Comparison of ENCODE assay signal across 1 cellular context in the genomic region with DNA sequence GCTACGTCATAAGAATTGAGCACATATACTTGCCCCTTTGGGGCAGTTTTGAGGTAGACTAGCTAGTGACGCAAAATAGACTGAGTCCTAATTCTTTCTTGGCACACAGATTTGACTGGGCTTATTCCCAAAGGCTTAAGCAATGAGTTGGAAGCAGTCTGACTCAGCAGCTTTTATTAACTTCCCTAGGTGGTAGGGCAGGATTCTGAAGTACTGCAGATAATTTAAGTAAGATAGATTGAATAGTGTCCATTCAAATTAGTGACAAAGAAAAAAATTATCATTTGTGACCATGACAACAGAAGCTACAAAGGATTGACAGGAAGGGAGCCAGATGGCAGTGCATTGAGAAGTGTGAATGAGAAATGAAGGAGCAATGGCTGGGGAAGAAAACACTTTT.
TF ChIP-seq lines count a peak whose summit lies in the region.

No MANE protein-coding gene starts in this region.

TF ChIP-seq in GM23338, 12 proteins besides CTCF, POLR2A, EP300 and RAD21 (continued from another document):
- TF ChIP-seq, protein P1, sequence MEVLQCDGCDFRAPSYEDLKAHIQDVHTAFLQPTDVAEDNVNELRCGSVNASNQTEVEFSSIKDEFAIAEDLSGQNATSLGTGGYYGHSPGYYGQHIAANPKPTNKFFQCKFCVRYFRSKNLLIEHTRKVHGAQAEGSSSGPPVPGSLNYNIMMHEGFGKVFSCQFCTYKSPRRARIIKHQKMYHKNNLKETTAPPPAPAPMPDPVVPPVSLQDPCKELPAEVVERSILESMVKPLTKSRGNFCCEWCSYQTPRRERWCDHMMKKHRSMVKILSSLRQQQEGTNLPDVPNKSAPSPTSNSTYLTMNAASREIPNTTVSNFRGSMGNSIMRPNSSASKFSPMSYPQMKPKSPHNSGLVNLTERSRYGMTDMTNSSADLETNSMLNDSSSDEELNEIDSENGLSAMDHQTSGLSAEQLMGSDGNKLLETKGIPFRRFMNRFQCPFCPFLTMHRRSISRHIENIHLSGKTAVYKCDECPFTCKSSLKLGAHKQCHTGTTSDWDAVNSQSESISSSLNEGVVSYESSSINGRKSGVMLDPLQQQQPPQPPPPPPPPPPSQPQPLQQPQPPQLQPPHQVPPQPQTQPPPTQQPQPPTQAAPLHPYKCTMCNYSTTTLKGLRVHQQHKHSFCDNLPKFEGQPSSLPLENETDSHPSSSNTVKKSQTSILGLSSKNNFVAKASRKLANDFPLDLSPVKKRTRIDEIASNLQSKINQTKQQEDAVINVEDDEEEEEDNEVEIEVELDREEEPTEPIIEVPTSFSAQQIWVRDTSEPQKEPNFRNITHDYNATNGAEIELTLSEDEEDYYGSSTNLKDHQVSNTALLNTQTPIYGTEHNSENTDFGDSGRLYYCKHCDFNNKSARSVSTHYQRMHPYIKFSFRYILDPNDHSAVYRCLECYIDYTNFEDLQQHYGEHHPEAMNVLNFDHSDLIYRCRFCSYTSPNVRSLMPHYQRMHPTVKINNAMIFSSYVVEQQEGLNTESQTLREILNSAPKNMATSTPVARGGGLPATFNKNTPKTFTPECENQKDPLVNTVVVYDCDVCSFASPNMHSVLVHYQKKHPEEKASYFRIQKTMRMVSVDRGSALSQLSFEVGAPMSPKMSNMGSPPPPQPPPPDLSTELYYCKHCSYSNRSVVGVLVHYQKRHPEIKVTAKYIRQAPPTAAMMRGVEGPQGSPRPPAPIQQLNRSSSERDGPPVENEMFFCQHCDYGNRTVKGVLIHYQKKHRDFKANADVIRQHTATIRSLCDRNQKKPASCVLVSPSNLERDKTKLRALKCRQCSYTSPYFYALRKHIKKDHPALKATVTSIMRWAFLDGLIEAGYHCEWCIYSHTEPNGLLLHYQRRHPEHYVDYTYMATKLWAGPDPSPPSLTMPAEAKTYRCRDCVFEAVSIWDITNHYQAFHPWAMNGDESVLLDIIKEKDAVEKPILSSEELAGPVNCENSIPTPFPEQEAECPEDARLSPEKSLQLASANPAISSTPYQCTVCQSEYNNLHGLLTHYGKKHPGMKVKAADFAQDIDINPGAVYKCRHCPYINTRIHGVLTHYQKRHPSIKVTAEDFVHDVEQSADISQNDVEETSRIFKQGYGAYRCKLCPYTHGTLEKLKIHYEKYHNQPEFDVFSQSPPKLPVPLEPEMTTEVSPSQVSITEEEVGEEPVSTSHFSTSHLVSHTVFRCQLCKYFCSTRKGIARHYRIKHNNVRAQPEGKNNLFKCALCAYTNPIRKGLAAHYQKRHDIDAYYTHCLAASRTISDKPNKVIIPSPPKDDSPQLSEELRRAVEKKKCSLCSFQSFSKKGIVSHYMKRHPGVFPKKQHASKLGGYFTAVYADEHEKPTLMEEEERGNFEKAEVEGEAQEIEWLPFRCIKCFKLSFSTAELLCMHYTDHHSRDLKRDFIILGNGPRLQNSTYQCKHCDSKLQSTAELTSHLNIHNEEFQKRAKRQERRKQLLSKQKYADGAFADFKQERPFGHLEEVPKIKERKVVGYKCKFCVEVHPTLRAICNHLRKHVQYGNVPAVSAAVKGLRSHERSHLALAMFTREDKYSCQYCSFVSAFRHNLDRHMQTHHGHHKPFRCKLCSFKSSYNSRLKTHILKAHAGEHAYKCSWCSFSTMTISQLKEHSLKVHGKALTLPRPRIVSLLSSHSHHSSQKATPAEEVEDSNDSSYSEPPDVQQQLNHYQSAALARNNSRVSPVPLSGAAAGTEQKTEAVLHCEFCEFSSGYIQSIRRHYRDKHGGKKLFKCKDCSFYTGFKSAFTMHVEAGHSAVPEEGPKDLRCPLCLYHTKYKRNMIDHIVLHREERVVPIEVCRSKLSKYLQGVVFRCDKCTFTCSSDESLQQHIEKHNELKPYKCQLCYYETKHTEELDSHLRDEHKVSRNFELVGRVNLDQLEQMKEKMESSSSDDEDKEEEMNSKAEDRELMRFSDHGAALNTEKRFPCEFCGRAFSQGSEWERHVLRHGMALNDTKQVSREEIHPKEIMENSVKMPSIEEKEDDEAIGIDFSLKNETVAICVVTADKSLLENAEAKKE (CRISPR knock-in tag; IDR thresholded peaks at IDR 0.05): no peak
- TF ChIP-seq JUNB (IDR thresholded peaks at IDR 0.05; ENCODE audit: unreplicated experiment): no peak
- no peak for TF ChIP-seq CREB1 (CRISPR knock-in tag; IDR thresholded peaks at IDR 0.05; ENCODE audit: low read depth)
- TF ChIP-seq, protein P2, sequence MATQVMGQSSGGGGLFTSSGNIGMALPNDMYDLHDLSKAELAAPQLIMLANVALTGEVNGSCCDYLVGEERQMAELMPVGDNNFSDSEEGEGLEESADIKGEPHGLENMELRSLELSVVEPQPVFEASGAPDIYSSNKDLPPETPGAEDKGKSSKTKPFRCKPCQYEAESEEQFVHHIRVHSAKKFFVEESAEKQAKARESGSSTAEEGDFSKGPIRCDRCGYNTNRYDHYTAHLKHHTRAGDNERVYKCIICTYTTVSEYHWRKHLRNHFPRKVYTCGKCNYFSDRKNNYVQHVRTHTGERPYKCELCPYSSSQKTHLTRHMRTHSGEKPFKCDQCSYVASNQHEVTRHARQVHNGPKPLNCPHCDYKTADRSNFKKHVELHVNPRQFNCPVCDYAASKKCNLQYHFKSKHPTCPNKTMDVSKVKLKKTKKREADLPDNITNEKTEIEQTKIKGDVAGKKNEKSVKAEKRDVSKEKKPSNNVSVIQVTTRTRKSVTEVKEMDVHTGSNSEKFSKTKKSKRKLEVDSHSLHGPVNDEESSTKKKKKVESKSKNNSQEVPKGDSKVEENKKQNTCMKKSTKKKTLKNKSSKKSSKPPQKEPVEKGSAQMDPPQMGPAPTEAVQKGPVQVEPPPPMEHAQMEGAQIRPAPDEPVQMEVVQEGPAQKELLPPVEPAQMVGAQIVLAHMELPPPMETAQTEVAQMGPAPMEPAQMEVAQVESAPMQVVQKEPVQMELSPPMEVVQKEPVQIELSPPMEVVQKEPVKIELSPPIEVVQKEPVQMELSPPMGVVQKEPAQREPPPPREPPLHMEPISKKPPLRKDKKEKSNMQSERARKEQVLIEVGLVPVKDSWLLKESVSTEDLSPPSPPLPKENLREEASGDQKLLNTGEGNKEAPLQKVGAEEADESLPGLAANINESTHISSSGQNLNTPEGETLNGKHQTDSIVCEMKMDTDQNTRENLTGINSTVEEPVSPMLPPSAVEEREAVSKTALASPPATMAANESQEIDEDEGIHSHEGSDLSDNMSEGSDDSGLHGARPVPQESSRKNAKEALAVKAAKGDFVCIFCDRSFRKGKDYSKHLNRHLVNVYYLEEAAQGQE (IDR thresholded peaks at IDR 0.05; ENCODE audit: unreplicated experiment): no peak
- TF ChIP-seq STAT1 (IDR thresholded peaks at IDR 0.05; ENCODE audit: unreplicated experiment): no peak
- TF ChIP-seq POLR2AphosphoS5 (IDR thresholded peaks at IDR 0.05; ENCODE audit: low read depth): no peak
- TF ChIP-seq EZH2 (IDR thresholded peaks at IDR 0.05; ENCODE audit: low read depth, unreplicated experiment): no peak
TF ChIP-seq in GM23338: peak in this region for 0.
